10 cellular contexts compared by ENCODE assay signal in genomic region chr13:109331898-109332297, GRCh38.
DNase-seq lines count a peak whose midpoint lies in the region; ATAC-seq, FAIRE-seq and TF ChIP-seq lines count a peak whose summit lies in the region.
"Had no signal": no experiment of that assay in that cellular context is flagged by ENCODE, and none has a peak within 500 bp of the region (broad histone marks: within the 10 kb centered on the region; RNA-seq: fewer than 3 reads in every experiment).

No MANE protein-coding gene starts in this region.

- H3K36me3 Mint-ChIP-seq in activated CD8-positive, alpha-beta memory T cell treated with anti-CD3 and anti-CD28 coated beads, Interleukin-2, amount 10 ng/mL, durations not matched to agents 7 days and 5 days, result no peaks in the 10 kb centered on the region
- H3K36me3 Mint-ChIP-seq in MCF 10A (ENCODE audit: insufficient read depth, unreplicated experiment), result no peaks in the 10 kb centered on the region
- H3K36me3 Mint-ChIP-seq: activated CD4-positive, alpha-beta memory T cell treated with anti-CD3 and anti-CD28 coated beads for 36 hours had no signal

- peak; percentile 62 for DNase-seq in HT1080 (ENCODE audit: low read depth)
- peak; percentile 86 for DNase-seq in NCI-H510A treated with DMSO at 0.1 percent for 48 hours (lab: John Stamatoyannopoulos, UW)
- DNase-seq in fibroblast of gingiva (ENCODE audit: low read depth), result peak; percentile 49
- DNase-seq in skeletal muscle cell (ENCODE audit: low read depth), result peak; percentile 93
- no peak for DNase-seq in activated CD8-positive, alpha-beta memory T cell treated with anti-CD3 and anti-CD28 coated beads, Interleukin-2, amount 10 ng/mL, durations not matched to agents 7 days and 5 days
- DNase-seq in MCF 10A (ENCODE audit: unreplicated experiment), result no peak
- DNase-seq in RCC 7860 (ENCODE audit: low spot score), result no peak
- DNase-seq in GM13977 (ENCODE audit: low spot score), result no peak
- DNase-seq: activated CD4-positive, alpha-beta memory T cell treated with anti-CD3 and anti-CD28 coated beads for 36 hours had no signal

- POLR2A ChIA-PET in MCF 10A (lab: Yijun Ruan, JAX), result no interaction called here

- TF ChIP-seq CTCF in MCF 10A (IDR thresholded peaks at IDR 0.05; ENCODE audit: unreplicated experiment), result no peak
- TF ChIP-seq CTCF in GM13977 (IDR thresholded peaks at IDR 0.05; ENCODE audit: extremely low read depth, insufficient read depth, missing control alignments), result no peak

- CTCF ChIA-PET in activated CD8-positive, alpha-beta memory T cell treated with anti-CD3 and anti-CD28 coated beads, Interleukin-2, amount 10 ng/mL, durations not matched to agents 7 days and 5 days (lab: Charles Lee), result no interaction called here
- CTCF ChIA-PET in MCF 10A (lab: Yijun Ruan, JAX), result interaction anchor here (0.7 kb wide), 1 partner anchor 18 kb away, joined by 3 read pairs; no protein-coding TSS in a partner anchor

- no peak for ATAC-seq in activated CD8-positive, alpha-beta memory T cell treated with anti-CD3 and anti-CD28 coated beads, Interleukin-2, amount 10 ng/mL, durations not matched to agents 7 days and 5 days
- ATAC-seq: Panc1 had no signal

- no peaks in the 10 kb centered on the region for H3K9me3 Mint-ChIP-seq in activated CD8-positive, alpha-beta memory T cell treated with anti-CD3 and anti-CD28 coated beads, Interleukin-2, amount 10 ng/mL, durations not matched to agents 7 days and 5 days (ENCODE audit: low read depth)
- no peaks in the 10 kb centered on the region for H3K9me3 Mint-ChIP-seq in MCF 10A (ENCODE audit: unreplicated experiment)
- H3K9me3 Mint-ChIP-seq: activated CD4-positive, alpha-beta memory T cell treated with anti-CD3 and anti-CD28 coated beads for 36 hours had no signal

- no peak for FAIRE-seq in RCC 7860 (lab: Jason Lieb, UNC)

- no peak overlapping the region for H3K4me3 Mint-ChIP-seq in activated CD8-positive, alpha-beta memory T cell treated with anti-CD3 and anti-CD28 coated beads, Interleukin-2, amount 10 ng/mL, durations not matched to agents 7 days and 5 days
- H3K4me3 Mint-ChIP-seq in MCF 10A (ENCODE audit: unreplicated experiment), result no peak overlapping the region
- H3K4me3 Mint-ChIP-seq: activated CD4-positive, alpha-beta memory T cell treated with anti-CD3 and anti-CD28 coated beads for 36 hours had no signal

- intact Hi-C loops in MCF 10A (cut with micrococcal nuclease), result no loop called here

- BruUV-seq in MCF 10A (replicated peaks; lab: Mats Ljungman, UMichigan), result no TSS peak

- H3K4me1 Mint-ChIP-seq in activated CD8-positive, alpha-beta memory T cell treated with anti-CD3 and anti-CD28 coated beads, Interleukin-2, amount 10 ng/mL, durations not matched to agents 7 days and 5 days, result no peaks in the 10 kb centered on the region
- peaks cover 6% of the 10 kb centered on the region for H3K4me1 Mint-ChIP-seq in MCF 10A (ENCODE audit: insufficient read depth, unreplicated experiment)

- in situ Hi-C loops in GM13977 (cut with MboI; ENCODE audit: low pct_unique_long_range_greater_than_20kb, low sequenced_read_pairs, unreplicated experiment), result no loop called here

- H3K4me3 ChIP-seq in skeletal muscle cell (ENCODE audit: low read depth, low read length), result no peak overlapping the region

- H3K27me3 Mint-ChIP-seq in activated CD8-positive, alpha-beta memory T cell treated with anti-CD3 and anti-CD28 coated beads, Interleukin-2, amount 10 ng/mL, durations not matched to agents 7 days and 5 days, result no peaks in the 10 kb centered on the region
- H3K27me3 Mint-ChIP-seq in MCF 10A (ENCODE audit: insufficient read depth, unreplicated experiment), result no peaks in the 10 kb centered on the region

- no peak overlapping the region for H3K27ac Mint-ChIP-seq in activated CD8-positive, alpha-beta memory T cell treated with anti-CD3 and anti-CD28 coated beads, Interleukin-2, amount 10 ng/mL, durations not matched to agents 7 days and 5 days
- no peak overlapping the region for H3K27ac Mint-ChIP-seq in MCF 10A (ENCODE audit: low read depth, unreplicated experiment)
- H3K27ac Mint-ChIP-seq: activated CD4-positive, alpha-beta memory T cell treated with anti-CD3 and anti-CD28 coated beads for 36 hours had no signal

Comparison
In these comparisons a context has a peak if more than half of its experiments do, and no peak if none do; other contexts are left out.
1. DNase-seq: peak in HT1080 (single experiment), NCI-H510A treated with DMSO at 0.1 percent for 48 hours (single experiment), fibroblast of gingiva (single experiment) and skeletal muscle cell (single experiment); none in activated CD8-positive, alpha-beta memory T cell treated with anti-CD3 and anti-CD28 coated beads, Interleukin-2, amount 10 ng/mL, durations not matched to agents 7 days and 5 days (single experiment), MCF 10A (single experiment), RCC 7860 (single experiment) and GM13977 (single experiment).